18 cellular contexts compared by ENCODE assay signal in genomic region chr10:110150981-110151380, GRCh38.
"Had no signal": no experiment of that assay in that cellular context is flagged by ENCODE, and none has a peak within 500 bp of the region (broad histone marks: within the 10 kb centered on the region; RNA-seq: fewer than 3 reads in every experiment).

No MANE protein-coding gene starts in this region.

- FAIRE-seq: colon, endometrium had no signal

- ATAC-seq: gastrocnemius medialis had no signal

- DNase-seq: activated CD4-positive, alpha-beta T cell treated with anti-CD3 and anti-CD28 coated beads, Interleukin-2, amount 10 ng/mL, durations not matched to agents 24 days and 14 days; activated CD8-positive, alpha-beta T cell treated with anti-CD3 and anti-CD28 coated beads, Interleukin-2, amount 10 ng/mL, durations not matched to agents 7 days and 5 days; activated naive CD4-positive, alpha-beta T cell treated with Interleukin-2 at 50 U/mL for 16 hours; activated naive CD8-positive, alpha-beta T cell treated with anti-CD3 and anti-CD28 coated beads, Interleukin-2, amount 10 ng/mL, durations not matched to agents 7 days and 5 days; activated T-cell treated with anti-CD3 and anti-CD28 coated beads, Interleukin-2, amount 50 U/mL, for 24 hours; amygdala; central memory CD4-positive, alpha-beta T cell; gastrocnemius medialis; heart left ventricle; left ventricle myocardium inferior; naive B cell; T-helper 1 cell; T1000; testis had no signal

- H3K27me3 ChIP-seq: testis had no signal

- H3K4me3 ChIP-seq: gastrocnemius medialis, heart left ventricle, left ventricle myocardium inferior, testis, upper lobe of right lung had no signal

- H3K4me1 ChIP-seq: gastrocnemius medialis, left ventricle myocardium inferior, parathyroid adenoma, testis, upper lobe of right lung had no signal

- H3K27ac ChIP-seq: gastrocnemius medialis, heart left ventricle, left ventricle myocardium inferior, parathyroid adenoma, testis, upper lobe of right lung had no signal

- H2AFZ ChIP-seq: parathyroid adenoma had no signal

- H3K36me3 ChIP-seq: gastrocnemius medialis, heart left ventricle, left ventricle myocardium inferior, upper lobe of right lung had no signal

- H3K9ac ChIP-seq: parathyroid adenoma had no signal

- H3K9me3 ChIP-seq: gastrocnemius medialis, heart left ventricle, left ventricle myocardium inferior, testis, upper lobe of right lung had no signal

- H3K79me2 ChIP-seq: parathyroid adenoma had no signal
